ENCODE assay signal across 26 cellular contexts in the genomic region with DNA sequence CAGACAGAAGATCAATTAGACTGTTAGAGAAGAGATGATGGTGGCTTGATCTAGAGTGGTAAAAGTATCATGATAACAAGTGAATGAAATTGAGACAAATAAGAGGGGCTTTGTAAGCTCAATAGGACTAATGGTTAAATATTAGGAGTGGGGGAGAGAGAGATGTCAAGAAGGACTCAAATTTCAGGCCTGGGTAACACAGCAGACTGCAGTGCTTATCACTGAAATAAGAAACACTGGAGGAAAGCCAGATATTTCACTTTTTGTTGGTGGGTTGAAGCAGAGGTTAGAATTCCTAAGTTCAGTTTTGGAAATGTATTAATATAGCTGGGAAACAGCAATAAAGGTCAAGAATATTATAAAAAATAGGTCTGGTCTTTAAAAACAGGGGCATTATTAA.
DNase-seq lines count a peak whose midpoint lies in the region; ATAC-seq and TF ChIP-seq lines count a peak whose summit lies in the region.
"Had no signal": no experiment of that assay in that cellular context is flagged by ENCODE, and none has a peak within 500 bp of the region (broad histone marks: within the 10 kb centered on the region; RNA-seq: fewer than 3 reads in every experiment).

No MANE protein-coding gene starts in this region.

- no peaks in the 10 kb centered on the region for H3K9me3 ChIP-seq in esophagus squamous epithelium
- H3K9me3 ChIP-seq: BE2C had no signal

- peak; percentile 36 for DNase-seq in NCI-H1092 treated with DMSO at 0.1 percent for 48 hours (lab: John Stamatoyannopoulos, UW)
- DNase-seq in NCI-H1092 (lab: John Stamatoyannopoulos, UW) = no peak
- DNase-seq in NCI-H1105 treated with DMSO at 0.1 percent for 48 hours (lab: John Stamatoyannopoulos, UW) = peak; percentile 22
- peak; percentile 36 for DNase-seq in NCI-H2171 (lab: John Stamatoyannopoulos, UW)
- DNase-seq in iris pigment epithelial cell (ENCODE audit: low read depth) = peak; percentile 16
- DNase-seq in esophagus squamous epithelium (lab: John Stamatoyannopoulos, UW) = no peak
- no peak for DNase-seq in SKM-1 (lab: John Stamatoyannopoulos, UW; ENCODE audit: unreplicated experiment)
- DNase-seq: 8988T; ACHN; BE2C; Calu3; CD8-positive, alpha-beta memory T cell; DMS53; H9; Kasumi-1; NCI-H187; NCI-H2081 treated with DMSO at 0.1 percent for 48 hours; NCI-H345; NCI-H510A treated with DMSO at 0.1 percent for 48 hours; SHP77 treated with DMSO at 0.1 percent for 48 hours had no signal

- no peak for TF ChIP-seq CTCF in esophagus squamous epithelium (IDR thresholded peaks at IDR 0.05)

- no peak overlapping the region for H3K4me3 ChIP-seq in esophagus squamous epithelium
- H3K4me3 ChIP-seq: GM23338, K562 had no signal

- no peak for ATAC-seq in activated CD4-positive, CD25-positive, alpha-beta regulatory T cell treated with anti-CD3 and anti-CD28 coated beads, Interleukin-2, amount 50 U/mL, for 24 hours
- ATAC-seq: GM23338, HepG2, K562, Panc1 had no signal

- peaks cover 0 to 95% (median 5%) of the 10 kb centered on the region in 3 donors for H3K36me3 ChIP-seq in esophagus squamous epithelium

- H3K27ac ChIP-seq in esophagus squamous epithelium = no peak overlapping the region
- H3K27ac ChIP-seq: RWPE1 had no signal

- no peak for TF ChIP-seq POLR2A in esophagus squamous epithelium (IDR thresholded peaks at IDR 0.05)

- H3K4me1 ChIP-seq in esophagus squamous epithelium = no peaks in the 10 kb centered on the region
- H3K4me1 ChIP-seq: BE2C had no signal

- H3K27me3 ChIP-seq in esophagus squamous epithelium = no peaks in the 10 kb centered on the region
- H3K27me3 ChIP-seq: BE2C had no signal

- intact Hi-C loops in esophagus squamous epithelium (cut with DNase I) = no loop called here

Comparison
In these comparisons a context has a peak if more than half of its experiments do, and no peak if none do; other contexts are left out.
1. DNase-seq: peak in NCI-H1092 treated with DMSO at 0.1 percent for 48 hours (single experiment), NCI-H1105 treated with DMSO at 0.1 percent for 48 hours (single experiment), NCI-H2171 (single experiment) and iris pigment epithelial cell (single experiment); none in NCI-H1092 (single experiment), esophagus squamous epithelium (single experiment) and SKM-1 (single experiment).